ENCODE assay signal across 8 cellular contexts in genomic region chr7:30974605-30975256, GRCh38. TPM values are rescaled to one million over a fixed set of nuclear protein-coding genes. Genes with fewer than 3 reads are reported as not detected.
DNase-seq lines count a peak whose midpoint lies in the region; ATAC-seq, FAIRE-seq and TF ChIP-seq lines count a peak whose summit lies in the region.

No MANE protein-coding gene starts in this region.

- peak; percentile 61 for FAIRE-seq in GM12878 (lab: Jason Lieb, UNC)

- BruUV-seq in GM12878 (replicated peaks; lab: Mats Ljungman, UMichigan), result no TSS peak

- peak overlapping the region; percentile 43 for H2AFZ ChIP-seq in GM12878 (ENCODE audit: control insufficient read depth, low read depth, low read length)

- H3K4me1 Mint-ChIP-seq in stimulated activated naive CD8-positive, alpha-beta T cell treated with anti-CD3 and anti-CD28 coated beads, Interleukin-15, amount 100 ng/mL, for 72 hours, result peaks cover 9% of the 10 kb centered on the region

- no peak overlapping the region for H3K4me2 ChIP-seq in GM12878 (ENCODE audit: control insufficient read depth, insufficient read depth)

- TF ChIP-seq CTCF in GM12878 (IDR thresholded peaks at IDR 0.05 in 2 of 3, conservative IDR thresholded peaks at IDR 0.05 in 1 of 3; ENCODE audit: control insufficient read depth in 2 of 3, extremely low read depth in 1 of 3, insufficient read depth in 1 of 3, low read depth in 3 of 3, low read length in 3 of 3), result peak; percentile 90 to 96 (median 93); a peak in 5 of 6 replicates

- DNase-seq in DMS153 (lab: John Stamatoyannopoulos, UW) (peak; percentile 31), GM19238 (ENCODE audit: insufficient read length, low spot score) (peak; percentile 68), NOMO-1 treated with DMSO at 0.1 percent for 48 hours (lab: John Stamatoyannopoulos, UW; ENCODE audit: unreplicated experiment) (peak; percentile 34), GM12878 (ENCODE audit: low read depth, low spot score) (peak; percentile 60), kidney tubule cell (ENCODE audit: low spot score) (peak; percentile 87), NCI-H1048 (lab: John Stamatoyannopoulos, UW) (no peak)
- peak; percentile 64 to 75 for DNase-seq in stimulated activated naive CD8-positive, alpha-beta T cell treated with anti-CD3 and anti-CD28 coated beads, Interleukin-15, amount 100 ng/mL, for 72 hours

- in situ Hi-C loops in GM12878 (cut with MboI), result loop anchor here (5.0 kb wide), 1 partner anchor 172 kb away; no protein-coding TSS in a partner anchor

- TF ChIP-seq POLR2A in GM12878 (IDR thresholded peaks at IDR 0.05; ENCODE audit: low read depth, low read length), result no peak

- RAD21 ChIA-PET in GM12878 (lab: Charles Lee; ENCODE audit: unreplicated experiment), result interaction anchor here (0.7 to 3.4 kb wide), 6 partner anchors 9 to 698 kb away, joined by 3 to 28 read pairs (median 5); no protein-coding TSS in a partner anchor

- H3K27me3 Mint-ChIP-seq in stimulated activated naive CD8-positive, alpha-beta T cell treated with anti-CD3 and anti-CD28 coated beads, Interleukin-15, amount 100 ng/mL, for 72 hours, result peaks cover 44% of the 10 kb centered on the region

- POLR2A ChIA-PET in GM12878 (lab: Charles Lee), result interaction anchor here (1.3 kb wide), 1 partner anchor 175 kb away, joined by 3 read pairs; no protein-coding TSS in a partner anchor

- H3K4me3 ChIP-seq in GM12878, result no peak overlapping the region

- 2% methylated on average over 7 of the region's 7 CpGs for WGBS in GM12878 (ENCODE audit: insufficient coverage, insufficient replicate concordance, low lambda C conversion rate, missing lambda C conversion rate)

- CTCF ChIA-PET in GM12878 (lab: Yijun Ruan, JAX), result interaction anchor here (0.6 to 11.3 kb wide), 16 partner anchors 8 to 1518 kb away, joined by 3 to 159 read pairs (median 4); partner anchors contain the start of gene GHRHR

- no peaks in the 10 kb centered on the region for H4K20me1 ChIP-seq in GM12878 (ENCODE audit: control insufficient read depth, insufficient read depth)

- no peaks in the 10 kb centered on the region for H3K36me3 ChIP-seq in GM12878 (ENCODE audit: control insufficient read depth in 2 of 2, insufficient read depth in 2 of 2, low read length in 1 of 2)

- SMC1A ChIA-PET in GM12878 (lab: Charles Lee; ENCODE audit: uncharacterized antibody, unreplicated experiment), result interaction anchor here (0.7 to 4.8 kb wide), 6 partner anchors 32 to 176 kb away, joined by 3 to 49 read pairs (median 8); no protein-coding TSS in a partner anchor

- H3K27ac ChIP-seq in GM12878 (ENCODE audit: control insufficient read depth, insufficient read depth), result peak overlapping the region; percentile 19

- peaks cover 13% of the 10 kb centered on the region for H3K4me1 ChIP-seq in GM12878 (ENCODE audit: control insufficient read depth, insufficient read depth, low read length)

- peak overlapping the region; percentile 54 to 77 for H3K27ac Mint-ChIP-seq in stimulated activated naive CD8-positive, alpha-beta T cell treated with anti-CD3 and anti-CD28 coated beads, Interleukin-15, amount 100 ng/mL, for 72 hours

- H3K9me3 ChIP-seq in GM12878 (replicated peaks; ENCODE audit: control insufficient read depth, insufficient read depth, low read length), result no peaks in the 10 kb centered on the region

- H3K79me2 ChIP-seq in GM12878 (ENCODE audit: control insufficient read depth, insufficient read depth, low read length), result no peaks in the 10 kb centered on the region

- H3K27me3 ChIP-seq in GM12878 (replicated peaks in 1 of 2; ENCODE audit: control insufficient read depth in 2 of 2, insufficient read depth in 2 of 2, low read length in 1 of 2), result no peaks in the 10 kb centered on the region; a peak in 1 of 4 replicates

- no peak overlapping the region for H3K4me3 Mint-ChIP-seq in stimulated activated naive CD8-positive, alpha-beta T cell treated with anti-CD3 and anti-CD28 coated beads, Interleukin-15, amount 100 ng/mL, for 72 hours

- TF ChIP-seq EP300 in GM12878 (IDR thresholded peaks at IDR 0.05; ENCODE audit: borderline replicate concordance in 1 of 2, control insufficient read depth in 1 of 2, low read depth in 2 of 2, low read length in 2 of 2), result peak; percentile 78; a peak in 2 of 4 replicates

- H3K9ac ChIP-seq in GM12878 (ENCODE audit: control insufficient read depth, insufficient read depth, low read length), result no peak overlapping the region

- no peaks in the 10 kb centered on the region for H3K9me3 Mint-ChIP-seq in stimulated activated naive CD8-positive, alpha-beta T cell treated with anti-CD3 and anti-CD28 coated beads, Interleukin-15, amount 100 ng/mL, for 72 hours

- ATAC-seq in HG03095 (IDR thresholded peaks at IDR 0.05; ENCODE audit: unreplicated experiment) (peak; percentile 94), GM12878 (peak; percentile 96)
- ATAC-seq in stimulated activated naive CD8-positive, alpha-beta T cell treated with anti-CD3 and anti-CD28 coated beads, Interleukin-15, amount 100 ng/mL, for 72 hours, result peak; percentile 86

- TF ChIP-seq RAD21 in GM12878 (IDR thresholded peaks at IDR 0.05; ENCODE audit: insufficient read depth, low read depth, low read length), result peak; percentile 82

- intact Hi-C loops in GM12878 (cut with micrococcal nuclease; ENCODE audit: unreplicated experiment), result loop anchor here (1.0 kb wide), 2 partner anchors 36 to 174 kb away; no protein-coding TSS in a partner anchor

TF ChIP-seq in GM12878, 131 proteins besides CTCF, POLR2A, EP300 and RAD21 (continues in another document):
- TF ChIP-seq SREBF2 (IDR thresholded peaks at IDR 0.05; ENCODE audit: low read length) (no peak), POU2F2 (IDR thresholded peaks at IDR 0.05; ENCODE audit: borderline replicate concordance, low read depth, low read length) (peak; percentile 69; the same call in 2 of the 3 replicates), TAF1 (IDR thresholded peaks at IDR 0.05; ENCODE audit: borderline replicate concordance, low read depth, low read length) (0 out of 2 replicates have a peak, but pooled peaks have one; percentile 19), GABPA (IDR thresholded peaks at IDR 0.05; ENCODE audit: low read depth) (no peak), TCF12 (IDR thresholded peaks at IDR 0.05; ENCODE audit: low read depth, low read length) (peak; percentile 84), STAT1 (conservative IDR thresholded peaks at IDR 0.05) (0 out of 2 replicates have a peak, but pooled peaks have one; percentile 76), RELA (IDR thresholded peaks at IDR 0.05; ENCODE audit: borderline replicate concordance, partially characterized antibody) (peak; percentile 97), CHD2 (IDR thresholded peaks at IDR 0.05; ENCODE audit: borderline replicate concordance, low read depth, low read length) (peak; percentile 62; the same call in 1 of the 2 replicates), NFXL1 (IDR thresholded peaks at IDR 0.05; ENCODE audit: borderline replicate concordance) (no peak), BACH1 (IDR thresholded peaks at IDR 0.05; ENCODE audit: borderline replicate concordance) (0 out of 2 replicates have a peak, but pooled peaks have one; percentile 9), MYB (IDR thresholded peaks at IDR 0.05; ENCODE audit: borderline replicate concordance, low read depth, low read length) (peak; percentile 92; the same call in 1 of the 2 replicates), ETV6 (conservative IDR thresholded peaks at IDR 0.05 in 1 of 2, IDR thresholded peaks at IDR 0.05 in 1 of 2; ENCODE audit: borderline replicate concordance in 1 of 2, low read depth in 1 of 2) (no peak), BCL11A (IDR thresholded peaks at IDR 0.05; ENCODE audit: low read depth, low read length) (no peak), KLF5 (IDR thresholded peaks at IDR 0.05; ENCODE audit: partially characterized antibody) (peak; percentile 67), TCF7 (IDR thresholded peaks at IDR 0.05; ENCODE audit: borderline replicate concordance) (peak; percentile 85), RB1 (IDR thresholded peaks at IDR 0.05; ENCODE audit: borderline replicate concordance) (no peak), ZNF217 (IDR thresholded peaks at IDR 0.05) (0 out of 2 replicates have a peak, but pooled peaks have one; percentile 48), MTA2 (IDR thresholded peaks at IDR 0.05; ENCODE audit: low read depth) (0 out of 2 replicates have a peak, but pooled peaks have one; percentile 15), HDGF (IDR thresholded peaks at IDR 0.05) (peak; percentile 90; the same call in 1 of the 2 replicates), FOXK2 (IDR thresholded peaks at IDR 0.05) (no peak), PAX8 (IDR thresholded peaks at IDR 0.05) (no peak), MYC (IDR thresholded peaks at IDR 0.05; ENCODE audit: insufficient read depth, insufficient read length, insufficient replicate concordance, low read length, severe bottlenecking) (no peak), IKZF1 (conservative IDR thresholded peaks at IDR 0.05) (peak; percentile 78), SRF (IDR thresholded peaks at IDR 0.05; ENCODE audit: low read depth in 2 of 2, low read length in 2 of 2) (no peak)
- TF ChIP-seq, protein P1, sequence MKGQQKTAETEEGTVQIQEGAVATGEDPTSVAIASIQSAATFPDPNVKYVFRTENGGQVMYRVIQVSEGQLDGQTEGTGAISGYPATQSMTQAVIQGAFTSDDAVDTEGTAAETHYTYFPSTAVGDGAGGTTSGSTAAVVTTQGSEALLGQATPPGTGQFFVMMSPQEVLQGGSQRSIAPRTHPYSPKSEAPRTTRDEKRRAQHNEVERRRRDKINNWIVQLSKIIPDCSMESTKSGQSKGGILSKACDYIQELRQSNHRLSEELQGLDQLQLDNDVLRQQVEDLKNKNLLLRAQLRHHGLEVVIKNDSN (IDR thresholded peaks at IDR 0.05; ENCODE audit: borderline replicate concordance, extremely low read length, insufficient read depth, low read depth, low read length), result no peak

RNA-seq across cellular contexts. Expression of gene GHRHR, which starts 11.0 kb away (rescaled TPM):
- not detected in 2 replicates for total RNA-seq in GM12878 (2013; cell fraction: nucleolus; rRNA removed)
- total RNA-seq in GM12878 (2014; rRNA removed) (not detected in 2 replicates), GM12878 (2014; rRNA removed; fragmentation: Illumina TruSeq; extraction: Trizol) (not detected in 2 replicates), GM12878 (2021) (not detected in 2 replicates)
- polyA plus RNA-seq in GM12878 (2011; ENCODE audit: low read depth), result not detected
- polyA plus RNA-seq in GM12878 (2011; rRNA removed) (not detected in 2 replicates), GM12878 (2014; fragmentation: Illumina TruSeq; extraction: Trizol) (not detected in 2 replicates), GM12878 (2014; fragmentation: Nextera tagmentation; extraction: Ambion mirVana) (not detected), GM12878 (2014; rRNA removed) (not detected in 2 replicates), GM12878 (2016; fragmentation: Nextera tagmentation; extraction: Ambion mirVana) (not detected)
- not detected in 2 replicates for polyA plus RNA-seq in GM12878 (2011; cell fraction: cytosol; rRNA removed)
- polyA plus RNA-seq in GM12878 (2011; cell fraction: nucleus; rRNA removed), result 0.25 TPM in 1 of 2 replicates, not detected in the other
- not detected in 2 replicates for polyA plus RNA-seq in GM12878 (2012)
- polyA minus RNA-seq in GM12878 (2011; rRNA and poly(A)+ RNA removed), result not detected in 2 replicates
- not detected in 2 replicates for polyA minus RNA-seq in GM12878 (2011; cell fraction: cytosol; rRNA and poly(A)+ RNA removed)
- not detected in 2 replicates for polyA minus RNA-seq in GM12878 (2011; cell fraction: nucleus; rRNA and poly(A)+ RNA removed)
